In genomic region chr16:31354394-31355291, GRCh38 we compare ENCODE assay signal across 8 cellular contexts. TPM values are rescaled to one million over a fixed set of nuclear protein-coding genes. Genes with fewer than 3 reads are reported as not detected.
A peak's percentile ranks its signal among the peaks of the same experiment; 100 is the strongest.
DNase-seq lines count a peak whose midpoint lies in the region; ATAC-seq and TF ChIP-seq lines count a peak whose summit lies in the region.

ITGAX (plus strand) TSS chr16:31355176; CDS start chr16:31355255, 79 bp downstream.

- H3K9me2 ChIP-seq in hepatocyte (replicated peaks; ENCODE audit: insufficient read depth): no peaks in the 10 kb centered on the region

- H3K36me3 Mint-ChIP-seq in activated T-helper 17 cell treated with anti-CD3 and anti-CD28 coated beads, Interleukin-2, amount 50 U/mL, for 72 hours (ENCODE audit: low read depth): no peaks in the 10 kb centered on the region

- H3K27me3 ChIP-seq in H7 (ENCODE audit: control insufficient read depth, insufficient read depth, low read length) (no peaks in the 10 kb centered on the region), hepatocyte (no peaks in the 10 kb centered on the region)

- peak; percentile 84 for DNase-seq in GM10266 (ENCODE audit: extremely low spot score)
- DNase-seq in H7: peak; percentile 81
- DNase-seq in NCI-H460 (ENCODE audit: extremely low read depth, low read depth): peak; percentile 4
- peak; percentile 62 for DNase-seq in hepatocyte (ENCODE audit: low spot score)
- peak in 2 of 3 experiments; percentile 5 to 74 for DNase-seq in stimulated activated CD4-positive, alpha-beta T cell treated with anti-CD3 and anti-CD28 coated beads, TNF-alpha, amount 100 ng/mL, for 24 hours (ENCODE audit: low read depth in 3 of 3)
- no peak for DNase-seq in NCI-H1092 (lab: John Stamatoyannopoulos, UW)
- DNase-seq in NCI-H128 (lab: John Stamatoyannopoulos, UW; ENCODE audit: unreplicated experiment): no peak

- H3K4me3 ChIP-seq in H7 (ENCODE audit: insufficient read depth, low read depth, low read length) (no peak within 1 kb of the TSS), hepatocyte (no peak within 1 kb of the TSS)

- peaks cover 5% of the 10 kb centered on the region for H3K27me3 Mint-ChIP-seq in activated T-helper 17 cell treated with anti-CD3 and anti-CD28 coated beads, Interleukin-2, amount 50 U/mL, for 72 hours

- peaks cover 35% of the 10 kb centered on the region for H3K4me1 Mint-ChIP-seq in activated T-helper 17 cell treated with anti-CD3 and anti-CD28 coated beads, Interleukin-2, amount 50 U/mL, for 72 hours

- no peak within 1 kb of the TSS for H2AFZ ChIP-seq in hepatocyte

- no peaks in the 10 kb centered on the region for H3K4me1 ChIP-seq in hepatocyte (ENCODE audit: insufficient read depth)

- no peak within 1 kb of the TSS for H3K27ac ChIP-seq in hepatocyte

- H3K9me3 Mint-ChIP-seq in activated T-helper 17 cell treated with anti-CD3 and anti-CD28 coated beads, Interleukin-2, amount 50 U/mL, for 72 hours: no peaks in the 10 kb centered on the region

- H3K4me2 ChIP-seq in hepatocyte: no peak within 1 kb of the TSS

- no peaks in the 10 kb centered on the region for H3K9me3 ChIP-seq in hepatocyte (ENCODE audit: low read depth)

- WGBS in hepatocyte (ENCODE audit: low lambda C conversion rate, missing lambda C conversion rate): 55% methylated on average over 7 of the region's 10 CpGs

- H4K20me1 ChIP-seq in hepatocyte (ENCODE audit: insufficient read depth, poor library complexity, severe bottlenecking): no peaks in the 10 kb centered on the region

- H3K27ac Mint-ChIP-seq in activated T-helper 17 cell treated with anti-CD3 and anti-CD28 coated beads, Interleukin-2, amount 50 U/mL, for 72 hours: peak within 1 kb of the TSS; percentile 94

- ATAC-seq in activated T-helper 17 cell treated with anti-CD3 and anti-CD28 coated beads, Interleukin-2, amount 50 U/mL, for 72 hours (replicated peaks): peak; percentile 86

- TF ChIP-seq CTCF in GM10266 (IDR thresholded peaks at IDR 0.05; ENCODE audit: control insufficient read depth, insufficient read depth, low read depth, missing control alignments): no peak
- TF ChIP-seq CTCF in hepatocyte (IDR thresholded peaks at IDR 0.05; ENCODE audit: poor library complexity): no peak

- H3K79me2 ChIP-seq in hepatocyte: no peaks in the 10 kb centered on the region

- H3K36me3 ChIP-seq in H7 (replicated peaks; ENCODE audit: control insufficient read depth, insufficient read depth, low read length) (no peaks in the 10 kb centered on the region), hepatocyte (replicated peaks; ENCODE audit: insufficient read depth, low read depth) (no peaks in the 10 kb centered on the region)

- peak within 1 kb of the TSS; percentile 78 for H3K4me3 Mint-ChIP-seq in activated T-helper 17 cell treated with anti-CD3 and anti-CD28 coated beads, Interleukin-2, amount 50 U/mL, for 72 hours

RNA-seq across cellular contexts. Expression of gene ITGAX, which starts in this region (rescaled TPM):
- total RNA-seq in H7 (2014; rRNA removed; shearing (Covaris generic)): 0.26 and 0.80 TPM in 2 replicates
- total RNA-seq in NCI-H460 (2014; rRNA removed; shearing (Covaris generic)): not detected in 2 replicates
- 0.31 TPM in 1 of 2 replicates, not detected in the other for polyA plus RNA-seq in NCI-H460 (2014; cell fraction: nucleus; rRNA removed)
- total RNA-seq in activated T-helper 17 cell treated with anti-CD3 and anti-CD28 coated beads, Interleukin-2, amount 50 U/mL, for 72 hours: 10 to 100 TPM; 25.5 to 50.4 TPM
- total RNA-seq in hepatocyte: 0.52 and 0.60 TPM in 2 replicates
- 0.43 and 0.50 TPM in 2 replicates for polyA plus RNA-seq in hepatocyte

Comparison
In these comparisons a context has a peak if more than half of its experiments do, and no peak if none do; other contexts are left out.
1. RNA of gene ITGAX (total RNA-seq): 25.5 to 50.4 TPM in activated T-helper 17 cell treated with anti-CD3 and anti-CD28 coated beads, Interleukin-2, amount 50 U/mL, for 72 hours; 0.26 to 0.80 TPM in H7, 0.52 to 0.60 TPM in hepatocyte and not detected in NCI-H460; every median in the first group is over 10 times any median in the second.
2. Peak in DNase-seq in H7; RNA of the gene not detected or under 1 TPM.
3. Peak in DNase-seq in NCI-H460; RNA of the gene not detected or under 1 TPM.
4. Peak in DNase-seq in hepatocyte; RNA of the gene not detected or under 1 TPM.
5. DNase-seq: peak in GM10266 (single experiment) and stimulated activated CD4-positive, alpha-beta T cell treated with anti-CD3 and anti-CD28 coated beads, TNF-alpha, amount 100 ng/mL, for 24 hours (2 of 3); none in NCI-H1092 (single experiment) and NCI-H128 (single experiment).